ENCODE assay signal across 8 cellular contexts in the genomic region with DNA sequence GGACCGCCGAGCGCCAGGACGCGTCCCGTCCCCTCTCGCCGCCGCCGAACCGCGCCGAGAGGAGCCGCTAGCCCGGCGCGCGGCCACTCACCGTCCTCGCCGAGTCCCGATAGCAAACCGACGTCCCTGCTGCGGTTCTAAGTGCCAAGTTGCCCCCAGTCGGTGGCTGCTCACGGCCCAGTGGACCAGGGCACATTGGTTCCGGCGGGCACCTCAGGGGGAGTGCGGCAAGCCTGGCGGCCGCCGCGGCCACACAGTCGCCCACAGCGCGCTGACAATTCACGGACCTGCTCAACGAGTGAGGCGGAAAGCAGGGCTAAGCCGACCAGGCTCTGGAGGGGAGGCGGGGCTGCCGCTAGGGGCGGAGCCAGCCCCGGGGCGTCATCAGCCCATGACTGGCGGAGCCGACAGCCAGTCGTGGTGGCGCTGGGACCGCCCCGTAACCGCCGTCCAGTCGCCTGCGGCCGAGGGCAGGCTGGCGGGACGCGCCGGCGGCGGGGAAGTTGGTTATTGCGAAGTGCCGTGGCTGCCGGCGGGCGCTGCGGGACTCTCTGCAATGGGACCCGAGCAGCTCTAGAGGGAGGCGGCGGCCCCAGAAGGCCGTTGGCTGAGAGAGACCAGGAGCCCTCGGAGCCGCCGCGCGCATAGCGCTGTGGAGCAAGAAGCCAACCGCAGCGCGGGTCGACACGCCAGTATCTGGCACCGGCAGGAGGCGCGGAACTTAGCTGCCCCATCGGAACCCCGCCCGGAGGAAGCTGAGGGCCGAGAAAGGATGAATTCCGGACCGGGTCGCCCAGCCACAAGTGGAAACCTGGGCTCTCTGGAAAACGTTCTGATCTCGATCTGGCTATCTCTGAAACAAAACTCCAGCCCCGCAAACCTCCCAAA. TPM values are rescaled to one million over a fixed set of nuclear protein-coding genes. Genes with fewer than 3 reads are reported as not detected.
DNase-seq lines count a peak whose midpoint lies in the region; ATAC-seq, FAIRE-seq and TF ChIP-seq lines count a peak whose summit lies in the region.

A gene with protein sequence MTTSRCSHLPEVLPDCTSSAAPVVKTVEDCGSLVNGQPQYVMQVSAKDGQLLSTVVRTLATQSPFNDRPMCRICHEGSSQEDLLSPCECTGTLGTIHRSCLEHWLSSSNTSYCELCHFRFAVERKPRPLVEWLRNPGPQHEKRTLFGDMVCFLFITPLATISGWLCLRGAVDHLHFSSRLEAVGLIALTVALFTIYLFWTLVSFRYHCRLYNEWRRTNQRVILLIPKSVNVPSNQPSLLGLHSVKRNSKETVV (minus strand): TSS at position 300 of the 888 bp plus-strand sequence. CDS start 112,387 bp downstream, outside the sequence.

- H3K27me3 Mint-ChIP-seq in activated CD4-positive, alpha-beta T cell treated with anti-CD3 and anti-CD28 coated beads, Interleukin-2, amount 10 ng/mL, durations not matched to agents 24 days and 14 days = peaks cover 37% of the 10 kb centered on the region

- peaks cover 42% of the 10 kb centered on the region for H4K20me1 ChIP-seq in BLaER1

- H3K36me3 Mint-ChIP-seq in activated CD4-positive, alpha-beta T cell treated with anti-CD3 and anti-CD28 coated beads, Interleukin-2, amount 10 ng/mL, durations not matched to agents 24 days and 14 days (ENCODE audit: low read depth) = no peaks in the 10 kb centered on the region

- ATAC-seq in HG03442 (IDR thresholded peaks at IDR 0.05; ENCODE audit: unreplicated experiment) (peak; percentile 94), left colon (peak; percentile 91)

- no peaks in the 10 kb centered on the region for H3K27me3 ChIP-seq in BLaER1

- peak within 1 kb of the TSS; percentile 98 for H3K4me2 ChIP-seq in BLaER1

- peak within 1 kb of the TSS; percentile 88 for H3K27ac ChIP-seq in BLaER1
- peak within 1 kb of the TSS; percentile 79 to 96 for H3K27ac ChIP-seq in coronary artery

- DNase-seq in GM19239 (ENCODE audit: insufficient read length, low spot score) = peak; percentile 85
- peak; percentile 53 for DNase-seq in NCI-H524 treated with DMSO at 0.1 percent for 48 hours (lab: John Stamatoyannopoulos, UW)
- DNase-seq in activated CD4-positive, alpha-beta T cell treated with anti-CD3 and anti-CD28 coated beads, Interleukin-2, amount 10 ng/mL, durations not matched to agents 24 days and 14 days = peak; percentile 99
- DNase-seq in coronary artery (ENCODE audit: low spot score) = peak; percentile 97
- DNase-seq in left colon = peak; percentile 94 to 95
- DNase-seq in stimulated activated CD4-positive, alpha-beta T cell treated with anti-CD3 and anti-CD28 coated beads, Interleukin-1b, Interleukin-23, amount 100 ng/mL, for 4 hours (ENCODE audit: low read depth in 2 of 2) = peak; percentile 78 to 92

- peak; percentile 82 for FAIRE-seq in GM19239 (lab: Jason Lieb, UNC)

- peak within 1 kb of the TSS; percentile 75 for H3K27ac Mint-ChIP-seq in activated CD4-positive, alpha-beta T cell treated with anti-CD3 and anti-CD28 coated beads, Interleukin-2, amount 10 ng/mL, durations not matched to agents 24 days and 14 days

- H3K4me1 ChIP-seq in BLaER1 = peaks cover 43% of the 10 kb centered on the region

- H3K4me3 Mint-ChIP-seq in activated CD4-positive, alpha-beta T cell treated with anti-CD3 and anti-CD28 coated beads, Interleukin-2, amount 10 ng/mL, durations not matched to agents 24 days and 14 days = peak within 1 kb of the TSS; percentile 92

- H3K36me3 ChIP-seq in BLaER1 = no peaks in the 10 kb centered on the region

- H3K4me3 ChIP-seq in BLaER1 (peak within 1 kb of the TSS; percentile 88), coronary artery (peak within 1 kb of the TSS; percentile 94)

- peak within 1 kb of the TSS; percentile 90 for H3K9ac ChIP-seq in BLaER1

- intact Hi-C loops in activated CD4-positive, alpha-beta T cell treated with anti-CD3 and anti-CD28 coated beads, Interleukin-2, amount 10 ng/mL, durations not matched to agents 24 days and 14 days (cut with micrococcal nuclease) = loop anchor here (1.0 to 5.0 kb wide), 9 partner anchors 42 to 487 kb away; partner anchors contain the start of genes C5orf63, LMNB1, PHAX and PRRC1
- intact Hi-C loops in left colon (cut with DNase I, micrococcal nuclease) = no loop called here

- peak; percentile 6 for TF ChIP-seq CTCF in coronary artery (IDR thresholded peaks at IDR 0.05)

- no peaks in the 10 kb centered on the region for H3K9me3 ChIP-seq in BLaER1

- no peaks in the 10 kb centered on the region for H3K9me3 Mint-ChIP-seq in activated CD4-positive, alpha-beta T cell treated with anti-CD3 and anti-CD28 coated beads, Interleukin-2, amount 10 ng/mL, durations not matched to agents 24 days and 14 days

- peaks cover 10% of the 10 kb centered on the region for H3K4me1 Mint-ChIP-seq in activated CD4-positive, alpha-beta T cell treated with anti-CD3 and anti-CD28 coated beads, Interleukin-2, amount 10 ng/mL, durations not matched to agents 24 days and 14 days

RNA-seq across cellular contexts. Expression of the gene that starts here (rescaled TPM):
- 2.3 and 4.2 TPM in 2 replicates for total RNA-seq in activated CD4-positive, alpha-beta T cell treated with anti-CD3 and anti-CD28 coated beads, Interleukin-2, amount 10 ng/mL, durations not matched to agents 24 days and 14 days
- 10 to 100 TPM; 40.3 to 57.7 TPM for total RNA-seq in left colon

Comparison
In these comparisons a context has a peak if more than half of its experiments do, and no peak if none do; other contexts are left out.
1. Peak in every context shown above with its lines: DNase-seq, ATAC-seq, H3K4me3 ChIP-seq and H3K27ac ChIP-seq.